Comparison of ENCODE assay signal across 11 cellular contexts in genomic region chr19:12786950-12787349, GRCh38. TPM values are rescaled to one million over a fixed set of nuclear protein-coding genes. Genes with fewer than 3 reads are reported as not detected.
DNase-seq lines count a peak whose midpoint lies in the region; ATAC-seq and TF ChIP-seq lines count a peak whose summit lies in the region.
"Had no signal": no experiment of that assay in that cellular context is flagged by ENCODE, and none has a peak within 500 bp of the region (broad histone marks: within the 10 kb centered on the region; RNA-seq: fewer than 3 reads in every experiment).

No MANE protein-coding gene starts in this region.

- H3K9me3 ChIP-seq in Peyer's patch: no peaks in the 10 kb centered on the region
- H3K9me3 ChIP-seq in psoas muscle: no peaks in the 10 kb centered on the region
- no peaks in the 10 kb centered on the region for H3K9me3 ChIP-seq in HAP-1
- H3K9me3 ChIP-seq: SJSA1 had no signal

- H3K4me3 Mint-ChIP-seq in CD14-positive monocyte: peak overlapping the region; percentile 55 to 65
- H3K4me3 Mint-ChIP-seq: activated T-cell treated with anti-CD3 and anti-CD28 coated beads, Interleukin-2, amount 50 U/mL, for 4 hours had no signal

- no peak for TF ChIP-seq CTCF in CD14-positive monocyte (IDR thresholded peaks at IDR 0.05)
- TF ChIP-seq CTCF in Peyer's patch (IDR thresholded peaks at IDR 0.05): no peak
- no peak for TF ChIP-seq CTCF in psoas muscle (IDR thresholded peaks at IDR 0.05)
- no peak for TF ChIP-seq CTCF in GM20000 (IDR thresholded peaks at IDR 0.05; ENCODE audit: extremely low read depth, missing control alignments)

- ATAC-seq in psoas muscle (no peak), HG02870 (IDR thresholded peaks at IDR 0.05; ENCODE audit: unreplicated experiment) (no peak)
- ATAC-seq: activated T-cell treated with anti-CD3 and anti-CD28 coated beads, Interleukin-2, amount 50 U/mL, for 4 hours had no signal

- DNase-seq in CD14-positive monocyte (ENCODE audit: low spot score): no peak
- no peak for DNase-seq in Peyer's patch
- DNase-seq in epithelial cell of prostate (ENCODE audit: low read depth, low spot score): no peak
- no peak for DNase-seq in psoas muscle
- DNase-seq in iPS-NIHi11 (ENCODE audit: low spot score): no peak
- no peak for DNase-seq in GM20000 (ENCODE audit: low spot score)
- no peak for DNase-seq in HAP-1 (ENCODE audit: low spot score in 2 of 2)
- DNase-seq: activated T-cell treated with anti-CD3 and anti-CD28 coated beads, Interleukin-2, amount 50 U/mL, for 4 hours; NCI-H2081 had no signal

- 71 to 77% (median 72%) methylated on average over 3 of the region's 3 CpGs for WGBS in psoas muscle, 3 donors

- peaks cover 0 to 1% (median 0%) of the 10 kb centered on the region in 3 donors for H3K27me3 Mint-ChIP-seq in CD14-positive monocyte (ENCODE audit: low read depth in 3 of 3)

- H3K27ac Mint-ChIP-seq in CD14-positive monocyte: peak overlapping the region in 1 of 7 donors; percentile 100

- H3K27ac ChIP-seq in Peyer's patch: peak overlapping the region; percentile 97 to 100 (median 100)
- peak overlapping the region; percentile 100 for H3K27ac ChIP-seq in epithelial cell of prostate
- H3K27ac ChIP-seq in psoas muscle: peak overlapping the region; percentile 99

- H3K4me1 ChIP-seq in Peyer's patch (peaks cover 24 to 66% (median 46%) of the 10 kb centered on the region in 4 donors), psoas muscle (peaks cover 35% of the 10 kb centered on the region), HAP-1 (peaks cover 25% of the 10 kb centered on the region)

- no peak for TF ChIP-seq POLR2A in Peyer's patch (IDR thresholded peaks at IDR 0.05)

- peaks cover 31% of the 10 kb centered on the region for H3K4me1 Mint-ChIP-seq in CD14-positive monocyte

- H3K27me3 ChIP-seq in Peyer's patch: no peaks in the 10 kb centered on the region
- no peaks in the 10 kb centered on the region for H3K27me3 ChIP-seq in psoas muscle (ENCODE audit: insufficient read depth in 3 of 3, low read length in 2 of 3)
- no peaks in the 10 kb centered on the region for H3K27me3 ChIP-seq in HAP-1 (ENCODE audit: low read depth)
- H3K27me3 ChIP-seq: SJSA1 had no signal

- H3K4me3 ChIP-seq in Peyer's patch (no peak overlapping the region), psoas muscle (no peak overlapping the region), HAP-1 (no peak overlapping the region)
- H3K4me3 ChIP-seq: SJSA1 had no signal

- H3K9me3 Mint-ChIP-seq in CD14-positive monocyte: peaks cover 0 to 5% (median 0%) of the 10 kb centered on the region in 7 donors
- H3K9me3 Mint-ChIP-seq: activated T-cell treated with anti-CD3 and anti-CD28 coated beads, Interleukin-2, amount 50 U/mL, for 4 hours had no signal

- H3K36me3 Mint-ChIP-seq in CD14-positive monocyte: peaks cover 0 to 2% of the 10 kb centered on the region in 2 donors

- H3K36me3 ChIP-seq in Peyer's patch (no peaks in the 10 kb centered on the region), psoas muscle (ENCODE audit: insufficient read depth in 1 of 2, low read depth in 1 of 2) (no peaks in the 10 kb centered on the region), HAP-1 (replicated peaks) (no peaks in the 10 kb centered on the region)

- in situ Hi-C loops in HAP-1 (cut with MboI; ENCODE audit: low sequenced_read_pairs): no loop called here

- intact Hi-C loops in CD14-positive monocyte (cut with micrococcal nuclease): loop anchor here (10.0 kb wide), 1 partner anchor 1058 kb away; no protein-coding TSS in a partner anchor
- intact Hi-C loops in psoas muscle (cut with DNase I): no loop called here

RNA-seq across cellular contexts. Expression of gene JUNB, which starts 4.3 kb away (rescaled TPM):
- 1,000 to 10,000 TPM; 1,279 to 1,468 TPM for polyA plus RNA-seq in CD14-positive monocyte
- total RNA-seq in Peyer's patch: 100 to 1,000 TPM; 111 to 324 (median 152) TPM
- 100 to 1,000 TPM in 2 of 4 donors, 10 to 100 TPM in 2; 29.2 to 217 (median 73.6) TPM for total RNA-seq in psoas muscle
- polyA plus RNA-seq in psoas muscle: 100 to 1,000 TPM in 1 of 3 donors, 10 to 100 TPM in 2; 25.1 to 145 (median 31.9) TPM

RNA-seq across cellular contexts. Expression of gene HOOK2, which starts 11.6 kb away (rescaled TPM):
- polyA plus RNA-seq in CD14-positive monocyte: 1 to 10 TPM in 1 of 2 donors, under 1 TPM in 1; 0.55 to 1.1 TPM
- 100 to 1,000 TPM; 193 to 379 (median 285) TPM for total RNA-seq in Peyer's patch
- total RNA-seq in psoas muscle: 10 to 100 TPM; 20.3 to 33.0 (median 23.8) TPM
- polyA plus RNA-seq in psoas muscle: 10 to 100 TPM; 11.3 to 21.7 (median 19.0) TPM

RNA-seq across cellular contexts. Expression of gene PRDX2, which starts 14.7 kb away (rescaled TPM):
- polyA plus RNA-seq in CD14-positive monocyte (10 to 100 TPM; 46.7 to 71.5 TPM), psoas muscle (100 to 1,000 TPM; 329 to 535 (median 396) TPM)
- total RNA-seq in Peyer's patch (100 to 1,000 TPM; 150 to 461 (median 375) TPM), psoas muscle (100 to 1,000 TPM; 273 to 419 (median 370) TPM)

RNA-seq across cellular contexts. Expression of gene THSD8, which starts 14.9 kb away (rescaled TPM):
- polyA plus RNA-seq in CD14-positive monocyte (1 to 10 TPM in 1 of 2 donors, not detected in 1; 4.0 TPM), psoas muscle (1 to 10 TPM; 1.9 to 2.5 (median 2.0) TPM)
- total RNA-seq in Peyer's patch (not detected), psoas muscle (1 to 10 TPM in 3 of 4 donors, under 1 TPM in 1; 0.92 to 3.2 (median 2.0) TPM)
- total RNA-seq: SJSA1 had no signal

RNA-seq across cellular contexts. Expression of gene RNASEH2A, which starts 19.4 kb away (rescaled TPM):
- polyA plus RNA-seq in CD14-positive monocyte (10 to 100 TPM; 15.2 to 21.5 TPM), psoas muscle (1 to 10 TPM; 3.6 to 9.0 (median 8.6) TPM)
- total RNA-seq in Peyer's patch (10 to 100 TPM in 2 of 4 donors, 1 to 10 TPM in 2; 5.9 to 24.8 (median 9.4) TPM), psoas muscle (1 to 10 TPM; 2.4 to 5.0 (median 3.0) TPM)

Comparison
In these comparisons a context has a peak if more than half of its experiments do, and no peak if none do; other contexts are left out.
1. RNA of gene HOOK2, which starts 11.6 kb away (total RNA-seq): 193 to 379 TPM in Peyer's patch; 20.3 to 33.0 TPM in psoas muscle; every median in the first group is over 4 times any median in the second.
2. intact Hi-C loops: an anchor here in CD14-positive monocyte (10.0 kb wide); none called in psoas muscle.
3. Peak in every context shown above with its lines, with median percentiles within 50 percentile points of each other: H3K27ac ChIP-seq.